In the genomic region with DNA sequence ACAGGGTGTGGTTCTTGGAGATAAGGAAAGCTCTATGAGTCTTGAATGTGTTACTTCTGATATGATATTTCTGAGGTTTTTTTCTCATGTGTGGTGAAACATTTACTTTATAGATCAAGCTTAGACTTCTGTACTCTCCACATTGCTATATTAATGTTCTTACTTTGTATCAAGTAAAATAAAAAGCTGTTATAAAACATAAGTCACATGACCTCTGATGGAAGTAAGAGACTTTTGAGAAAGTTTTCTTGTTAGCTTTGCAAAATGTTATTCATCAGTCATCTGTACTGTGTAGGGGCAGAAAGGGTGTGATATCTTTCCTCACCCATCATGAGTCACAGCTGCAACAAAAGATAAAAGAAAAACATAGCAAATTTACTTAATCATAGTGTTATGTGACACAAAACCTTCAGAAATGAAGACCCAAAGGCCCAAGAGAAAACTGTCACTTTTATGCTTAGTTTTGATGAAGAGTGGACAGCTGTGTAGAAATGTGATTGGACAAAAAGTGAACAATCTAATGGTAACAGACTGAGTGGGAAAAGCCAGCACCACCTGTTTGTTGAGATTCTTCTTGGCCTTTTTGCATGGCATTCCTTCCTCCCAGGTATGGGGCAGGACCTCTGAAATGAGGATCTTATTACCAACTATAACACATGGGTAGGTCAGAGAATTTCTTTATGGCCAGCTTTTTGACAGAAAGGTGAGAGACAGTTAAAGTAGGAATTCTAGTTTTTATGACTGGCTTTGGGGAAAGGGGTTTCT, we compare ENCODE assay signal across 29 cellular contexts.
DNase-seq lines count a peak whose midpoint lies in the region; ATAC-seq, FAIRE-seq and TF ChIP-seq lines count a peak whose summit lies in the region.
"Had no signal": no experiment of that assay in that cellular context is flagged by ENCODE, and none has a peak within 500 bp of the region (broad histone marks: within the 10 kb centered on the region; RNA-seq: fewer than 3 reads in every experiment).

No MANE protein-coding gene starts in this region.

- peak; percentile 43 for FAIRE-seq in endothelial cell of umbilical vein (lab: Jason Lieb, UNC)
- FAIRE-seq: D721Med, GM12891, urothelium cell line had no signal

- peak; percentile 31 for ATAC-seq in PC-3
- ATAC-seq in HG03139 (IDR thresholded peaks at IDR 0.05; ENCODE audit: unreplicated experiment) = no peak
- no peak for ATAC-seq in HG02840 (IDR thresholded peaks at IDR 0.05; ENCODE audit: low FRiP score, unreplicated experiment)
- no peak for ATAC-seq in GM19023 (IDR thresholded peaks at IDR 0.05; ENCODE audit: unreplicated experiment)
- ATAC-seq: activated T-cell treated with anti-CD3 and anti-CD28 coated beads, Interleukin-2, amount 50 U/mL, for 4 hours; body of pancreas; esophagus mucosa; psoas muscle; stimulated activated naive B cell treated with anti-CD40 and anti-IgM and Interleukin-4, amounts not matched to agents 10 μg/mL and 1 μg/mL and 100 μg/mL, for 72 hours; T-helper 17 cell had no signal

- H3K36me3 ChIP-seq in PC-3 (ENCODE audit: low read depth, low read length) (no peaks in the 10 kb centered on the region), endothelial cell of umbilical vein (ENCODE audit: control insufficient read depth in 2 of 2, extremely low read depth in 1 of 2, insufficient read depth in 2 of 2, low read length in 2 of 2) (no peaks in the 10 kb centered on the region), MM.1S (replicated peaks; ENCODE audit: insufficient read depth, low read length) (no peaks in the 10 kb centered on the region)
- H3K36me3 ChIP-seq: BLaER1 treated with 17β-estradiol and CSF1 and Interleukin-3, amounts not matched to agents 10 nM and 100 nM; suprapubic skin had no signal

- H3K79me2 ChIP-seq in PC-3 (ENCODE audit: low read length) = no peaks in the 10 kb centered on the region
- H3K79me2 ChIP-seq in endothelial cell of umbilical vein (ENCODE audit: control insufficient read depth, insufficient read depth, low read length) = no peaks in the 10 kb centered on the region
- no peaks in the 10 kb centered on the region for H3K79me2 ChIP-seq in MM.1S (ENCODE audit: low read length)

- POLR2A ChIA-PET in PC-3 (lab: Charles Lee; ENCODE audit: unreplicated experiment) (no interaction called here), endothelial cell of umbilical vein (lab: Charles Lee) (no interaction called here)

- no peaks in the 10 kb centered on the region for H3K9me1 ChIP-seq in endothelial cell of umbilical vein (replicated peaks; ENCODE audit: control insufficient read depth, extremely low read depth, insufficient read depth, low read length)

- H3K4me1 ChIP-seq in PC-3 (ENCODE audit: insufficient read depth, low read length) (no peaks in the 10 kb centered on the region), endothelial cell of umbilical vein (ENCODE audit: control insufficient read depth, extremely low read depth, insufficient read depth, low read length) (no peaks in the 10 kb centered on the region), MM.1S (ENCODE audit: low read length) (no peaks in the 10 kb centered on the region)
- H3K4me1 ChIP-seq: BLaER1 treated with 17β-estradiol and CSF1 and Interleukin-3, amounts not matched to agents 10 nM and 100 nM; body of pancreas; psoas muscle; suprapubic skin had no signal

- H3K4me3 ChIP-seq in PC-3 (ENCODE audit: low read length) (no peak overlapping the region), endothelial cell of umbilical vein (replicated peaks in 1 of 3; ENCODE audit: insufficient read depth in 1 of 3, low read depth in 1 of 3, low read length in 3 of 3) (no peak overlapping the region), MM.1S (ENCODE audit: low read length) (no peak overlapping the region)
- H3K4me3 ChIP-seq: BLaER1 treated with 17β-estradiol and CSF1 and Interleukin-3, amounts not matched to agents 10 nM and 100 nM; body of pancreas; GM23248; psoas muscle; suprapubic skin had no signal

- dilution Hi-C loops in endothelial cell of umbilical vein (cut with MboI; ENCODE audit: extremely low pct_ligation_motif_present, low sequenced_read_pairs) = no loop called here

- no peak for TF ChIP-seq POLR2A in endothelial cell of umbilical vein (IDR thresholded peaks at IDR 0.05; ENCODE audit: low read depth, low read length)

- H3K4me2 ChIP-seq in PC-3 (ENCODE audit: low read length) (no peak overlapping the region), endothelial cell of umbilical vein (ENCODE audit: insufficient read depth, low read length) (no peak overlapping the region), MM.1S (ENCODE audit: low read depth, low read length) (no peak overlapping the region)
- H3K4me2 ChIP-seq: BLaER1 treated with 17β-estradiol and CSF1 and Interleukin-3, amounts not matched to agents 10 nM and 100 nM; SK-N-SH had no signal

- DNase-seq in HPDE6-E6E7 (ENCODE audit: extremely low spot score) (peak; percentile 9), PC-3 (no peak), endothelial cell of umbilical vein (ENCODE audit: low read depth, low spot score) (peak; percentile 28), non-pigmented ciliary epithelial cell (ENCODE audit: low read depth) (peak; percentile 10), MM.1S (no peak)
- DNase-seq: activated CD4-positive, alpha-beta T cell treated with anti-CD3 and anti-CD28 coated beads for 48 hours; activated T-cell treated with anti-CD3 and anti-CD28 coated beads, Interleukin-2, amount 50 U/mL, for 4 hours; body of pancreas; effector memory CD4-positive, alpha-beta T cell; foreskin melanocyte; GM23248; IMR-90; NCI-H1417 treated with DMSO at 0.1 percent for 48 hours; NCI-H2081 treated with DMSO at 0.1 percent for 48 hours; NCI-H345; psoas muscle; SK-N-SH; stimulated activated CD4-positive, alpha-beta T cell treated with anti-CD3 and anti-CD28 coated beads, Interleukin-15, amount 100 ng/mL, for 24 hours; stimulated activated naive B cell treated with anti-CD40 and anti-IgM and Interleukin-4, amounts not matched to agents 10 μg/mL and 1 μg/mL and 100 μg/mL, for 72 hours; T-helper 17 cell had no signal

- intact Hi-C loops in PC-3 (cut with micrococcal nuclease) (no loop called here), endothelial cell of umbilical vein (cut with micrococcal nuclease) (no loop called here)

- CTCF ChIA-PET in PC-3 (lab: Charles Lee) (no interaction called here), endothelial cell of umbilical vein (lab: Charles Lee) (no interaction called here)

- TF ChIP-seq CTCF in PC-3 (conservative IDR thresholded peaks at IDR 0.05; ENCODE audit: low read depth, low read length) = no peak
- no peak for TF ChIP-seq CTCF in endothelial cell of umbilical vein (IDR thresholded peaks at IDR 0.05; ENCODE audit: extremely low read depth in 1 of 2, insufficient read depth in 1 of 2, low read depth in 1 of 2, low read length in 2 of 2)
- TF ChIP-seq CTCF in MM.1S (IDR thresholded peaks at IDR 0.05; ENCODE audit: low read length) = no peak

- H3K9me2 ChIP-seq in PC-3 (replicated peaks; ENCODE audit: low read length) (no peaks in the 10 kb centered on the region), MM.1S (replicated peaks; ENCODE audit: insufficient read depth, low read length) (no peaks in the 10 kb centered on the region)
- H3K9me2 ChIP-seq: SK-N-SH had no signal

- no peak overlapping the region for H3K9ac ChIP-seq in PC-3 (ENCODE audit: low read length)
- H3K9ac ChIP-seq in endothelial cell of umbilical vein (replicated peaks; ENCODE audit: extremely low read depth, insufficient read depth, low read length) = no peak overlapping the region
- H3K9ac ChIP-seq in MM.1S (ENCODE audit: low read length) = no peak overlapping the region
- H3K9ac ChIP-seq: BLaER1 treated with 17β-estradiol and CSF1 and Interleukin-3, amounts not matched to agents 10 nM and 100 nM; GM23248; SK-N-SH had no signal

- no peaks in the 10 kb centered on the region for H3F3A ChIP-seq in PC-3 (ENCODE audit: low read length, unreplicated experiment)
- H3F3A ChIP-seq in MM.1S (ENCODE audit: insufficient read depth, low read length) = no peaks in the 10 kb centered on the region

- H3K9me3 ChIP-seq in PC-3 (ENCODE audit: low read length) = no peaks in the 10 kb centered on the region
- H3K9me3 ChIP-seq in endothelial cell of umbilical vein (replicated peaks; ENCODE audit: control insufficient read depth, insufficient read depth, low read length) = no peaks in the 10 kb centered on the region
- H3K9me3 ChIP-seq in MM.1S (replicated peaks; ENCODE audit: insufficient read depth, low read length) = no peaks in the 10 kb centered on the region
- H3K9me3 ChIP-seq: body of pancreas, psoas muscle, SK-N-SH had no signal

- no peaks in the 10 kb centered on the region for H4K20me1 ChIP-seq in PC-3 (ENCODE audit: low read length)
- no peaks in the 10 kb centered on the region for H4K20me1 ChIP-seq in endothelial cell of umbilical vein (replicated peaks; ENCODE audit: control insufficient read depth, extremely low read depth, insufficient read depth, low read length)
- no peaks in the 10 kb centered on the region for H4K20me1 ChIP-seq in MM.1S (ENCODE audit: insufficient read depth, low read length)
- H4K20me1 ChIP-seq: BLaER1 treated with 17β-estradiol and CSF1 and Interleukin-3, amounts not matched to agents 10 nM and 100 nM had no signal

- H2AFZ ChIP-seq in PC-3 (ENCODE audit: low read length) = no peak overlapping the region
- no peak overlapping the region for H2AFZ ChIP-seq in endothelial cell of umbilical vein (ENCODE audit: low read depth, low read length)
- H2AFZ ChIP-seq in MM.1S (ENCODE audit: low read length) = no peak overlapping the region
- H2AFZ ChIP-seq: GM23248 had no signal

- H3K27ac ChIP-seq in PC-3 (ENCODE audit: low read length) = no peak overlapping the region
- H3K27ac ChIP-seq in endothelial cell of umbilical vein (ENCODE audit: insufficient read depth, low read depth, low read length) = no peak overlapping the region
- H3K27ac ChIP-seq in MM.1S (ENCODE audit: low read length) = no peak overlapping the region
- H3K27ac ChIP-seq: BLaER1 treated with 17β-estradiol and CSF1 and Interleukin-3, amounts not matched to agents 10 nM and 100 nM; body of pancreas; GM23248; psoas muscle; suprapubic skin had no signal

- H3K27me3 ChIP-seq in PC-3 (ENCODE audit: low read length) (no peaks in the 10 kb centered on the region), endothelial cell of umbilical vein (ENCODE audit: control insufficient read depth in 2 of 2, insufficient read depth in 2 of 2, low read length in 2 of 2) (no peaks in the 10 kb centered on the region), MM.1S (replicated peaks; ENCODE audit: insufficient read depth, low read length) (no peaks in the 10 kb centered on the region)
- H3K27me3 ChIP-seq: BLaER1 treated with 17β-estradiol and CSF1 and Interleukin-3, amounts not matched to agents 10 nM and 100 nM; body of pancreas; suprapubic skin had no signal

- no TSS peak for BruUV-seq in PC-3 (replicated peaks; lab: Mats Ljungman, UMichigan)
- no TSS peak for BruUV-seq in endothelial cell of umbilical vein (replicated peaks; lab: Mats Ljungman, UMichigan)

TF ChIP-seq in endothelial cell of umbilical vein, 7 proteins besides CTCF, POLR2A, EP300 and RAD21 (continues in another document):
- TF ChIP-seq, protein P1, sequence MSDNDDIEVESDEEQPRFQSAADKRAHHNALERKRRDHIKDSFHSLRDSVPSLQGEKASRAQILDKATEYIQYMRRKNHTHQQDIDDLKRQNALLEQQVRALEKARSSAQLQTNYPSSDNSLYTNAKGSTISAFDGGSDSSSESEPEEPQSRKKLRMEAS (IDR thresholded peaks at IDR 0.05; ENCODE audit: insufficient read depth, insufficient read length) = no peak
- TF ChIP-seq FOS (IDR thresholded peaks at IDR 0.05; ENCODE audit: borderline replicate concordance, insufficient read depth, low read length) = no peak

Comparison
In these comparisons a context has a peak if more than half of its experiments do, and no peak if none do; other contexts are left out.
1. DNase-seq: peak in HPDE6-E6E7 (single experiment), endothelial cell of umbilical vein (single experiment) and non-pigmented ciliary epithelial cell (single experiment); none in PC-3 (single experiment) and MM.1S (single experiment).